In the genomic region with DNA sequence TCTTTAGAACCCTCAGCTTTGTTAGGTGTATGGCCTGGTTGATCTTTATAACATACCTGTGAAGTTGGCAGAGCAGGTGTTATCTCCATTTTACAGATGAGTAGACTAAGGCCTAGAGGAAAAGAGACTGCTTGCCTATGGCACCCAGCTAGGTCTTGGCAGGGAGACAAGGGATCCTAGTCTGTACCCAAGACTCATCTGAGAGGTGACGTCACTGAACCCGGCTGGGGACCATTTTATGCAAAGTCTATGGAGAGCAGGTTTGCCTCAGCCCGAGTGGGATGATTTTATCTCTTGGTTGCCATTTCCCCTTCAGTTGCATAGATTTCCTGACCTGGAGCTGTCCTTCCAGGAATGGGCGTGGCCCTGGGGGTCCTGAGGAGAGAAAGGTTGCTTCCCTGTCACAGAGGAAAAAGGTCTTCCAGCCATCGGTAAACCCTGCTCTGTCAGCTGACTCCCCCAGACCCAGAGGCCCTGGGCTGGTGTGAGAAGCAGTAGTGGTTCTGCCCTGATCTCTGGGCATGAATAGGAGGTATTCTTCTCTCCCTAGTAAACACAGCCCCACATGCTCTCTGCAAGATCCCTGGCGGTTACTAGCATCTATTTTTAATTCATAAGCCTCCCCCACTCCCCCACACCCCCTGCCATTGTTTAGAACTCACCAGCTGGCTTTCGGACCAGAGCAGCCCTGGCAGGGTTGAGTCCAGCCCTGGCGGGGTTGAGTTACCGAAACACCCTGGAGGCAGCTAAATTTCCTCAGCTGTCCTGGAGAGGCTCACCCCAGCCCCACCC, we compare ENCODE assay signal across 8 cellular contexts. TPM values are rescaled to one million over a fixed set of nuclear protein-coding genes. Genes with fewer than 3 reads are reported as not detected.
DNase-seq lines count a peak whose midpoint lies in the region; TF ChIP-seq lines count a peak whose summit lies in the region.

No MANE protein-coding gene starts in this region.

- 25 to 30% (median 26%) methylated on average over 9 of the region's 9 CpGs for WGBS in ovary, 3 donors

- H3K9me3 ChIP-seq in ovary: no peaks in the 10 kb centered on the region

- no peak for TF ChIP-seq CTCF in fibroblast of pulmonary artery (IDR thresholded peaks at IDR 0.05; ENCODE audit: low read length, missing control alignments)
- no peak for TF ChIP-seq CTCF in ovary (IDR thresholded peaks at IDR 0.05)

- TF ChIP-seq EP300 in ovary (IDR thresholded peaks at IDR 0.05): no peak

- H3K4me3 ChIP-seq in fibroblast of pulmonary artery (replicated peaks; ENCODE audit: low read depth, low read length) (no peak overlapping the region), ovary (no peak overlapping the region)

- no peaks in the 10 kb centered on the region for H3K36me3 ChIP-seq in ovary

- peak; percentile 39 for DNase-seq in DMS153 treated with DMSO at 0.1 percent for 48 hours (lab: John Stamatoyannopoulos, UW; ENCODE audit: unreplicated experiment)
- DNase-seq in NCI-H526 (lab: John Stamatoyannopoulos, UW): peak; percentile 86 to 88
- DNase-seq in fibroblast of pulmonary artery (ENCODE audit: low read depth): peak; percentile 69
- peak; percentile 65 to 79 (median 69) for DNase-seq in ovary
- DNase-seq in NCI-H2029 treated with DMSO at 0.1 percent for 48 hours (lab: John Stamatoyannopoulos, UW): no peak
- DNase-seq in DMS79 treated with DMSO at 0.1 percent for 48 hours (lab: John Stamatoyannopoulos, UW): no peak
- DNase-seq in Kasumi-1 (lab: John Stamatoyannopoulos, UW): no peak
- no peak for DNase-seq in T-helper 9 cell

- H3K27me3 ChIP-seq in ovary: no peaks in the 10 kb centered on the region

- no peak for TF ChIP-seq POLR2A in ovary (IDR thresholded peaks at IDR 0.05)

- H3K27ac ChIP-seq in ovary: peak overlapping the region; percentile 0 to 68

- peaks cover 50% of the 10 kb centered on the region for H3K4me1 ChIP-seq in ovary (ENCODE audit: insufficient read depth)

- intact Hi-C loops in ovary (cut with DNase I): no loop called here

RNA-seq across cellular contexts. Expression of gene TMCC2, which starts 19.6 kb away (rescaled TPM):
- total RNA-seq in ovary: 10 to 100 TPM in 1 of 7 donors, 1 to 10 TPM in 6; 2.6 to 10.1 (median 7.8) TPM
- 10 to 100 TPM in 1 of 2 donors, 1 to 10 TPM in 1; 2.3 to 11.0 TPM for polyA plus RNA-seq in ovary

RNA-seq across cellular contexts. Expression of gene DSTYK, which starts 35.8 kb away (rescaled TPM):
- 10 to 100 TPM in 6 of 7 donors, 1 to 10 TPM in 1; 8.8 to 20.0 (median 18.0) TPM for total RNA-seq in ovary
- 10 to 100 TPM; 10.7 to 18.8 TPM for polyA plus RNA-seq in ovary

Comparison
In these comparisons a context has a peak if more than half of its experiments do, and no peak if none do; other contexts are left out.
1. DNase-seq: peak in DMS153 treated with DMSO at 0.1 percent for 48 hours (single experiment), NCI-H526 (2 of 2), fibroblast of pulmonary artery (single experiment) and ovary (5 of 5); none in NCI-H2029 treated with DMSO at 0.1 percent for 48 hours (single experiment), DMS79 treated with DMSO at 0.1 percent for 48 hours (single experiment), Kasumi-1 (0 of 2) and T-helper 9 cell (single experiment).